In the genomic region with DNA sequence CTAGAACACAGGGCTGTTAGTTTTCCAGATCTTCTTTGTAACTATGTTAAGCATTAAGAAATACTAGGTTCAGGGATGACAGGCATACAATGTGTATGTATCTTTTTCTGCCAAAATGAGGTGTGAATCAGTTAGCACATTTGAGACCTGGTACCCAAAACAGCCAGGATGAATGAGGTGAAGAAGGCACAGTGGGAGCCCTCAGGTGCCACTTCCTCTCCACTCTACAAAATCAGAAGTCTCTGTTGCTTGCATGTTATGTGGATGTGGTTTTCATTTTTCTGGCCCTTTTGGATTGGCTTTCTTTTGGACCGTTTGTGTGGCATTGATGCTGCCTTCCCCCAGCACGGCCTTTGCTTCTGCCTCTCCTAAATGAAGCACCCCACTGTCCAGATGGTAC, we compare ENCODE assay signal across 26 cellular contexts.
"Had no signal": no experiment of that assay in that cellular context is flagged by ENCODE, and none has a peak within 500 bp of the region (broad histone marks: within the 10 kb centered on the region; RNA-seq: fewer than 3 reads in every experiment).

No MANE protein-coding gene starts in this region.

- H3K36me3 ChIP-seq: breast epithelium, MG63, SJCRH30 had no signal

- H3K27ac ChIP-seq: body of pancreas, breast epithelium, SJCRH30, SK-N-MC had no signal

- H3K36me3 Mint-ChIP-seq: activated naive CD8-positive, alpha-beta T cell had no signal

- H3K9me3 ChIP-seq: body of pancreas, breast epithelium, MG63, SJCRH30 had no signal

- H3K27me3 Mint-ChIP-seq: activated CD4-positive, alpha-beta T cell treated with anti-CD3 and anti-CD28 coated beads for 36 hours; activated CD4-positive, alpha-beta T cell treated with anti-CD3 and anti-CD28 coated beads, Interleukin-2, amount 10 ng/mL, durations not matched to agents 7 days and 5 days; activated naive CD8-positive, alpha-beta T cell; activated T-cell treated with anti-CD3 and anti-CD28 coated beads, Interleukin-2, amount 50 U/mL, for 24 hours had no signal

- H3K4me3 Mint-ChIP-seq: activated CD4-positive, alpha-beta T cell treated with anti-CD3 and anti-CD28 coated beads for 36 hours; activated CD4-positive, alpha-beta T cell treated with anti-CD3 and anti-CD28 coated beads, Interleukin-2, amount 10 ng/mL, durations not matched to agents 7 days and 5 days; activated naive CD4-positive, alpha-beta T cell treated with anti-CD3 and anti-CD28 coated beads, Interleukin-2, amount 10 ng/mL, durations not matched to agents 7 days and 5 days; activated naive CD8-positive, alpha-beta T cell; activated T-cell treated with anti-CD3 and anti-CD28 coated beads, Interleukin-2, amount 50 U/mL, for 24 hours; T-helper 1 cell treated with Interleukin-12 subunit alpha and Interleukin-12 subunit beta and Interleukin-4 antibody, amounts not matched to agents 30 μg/mL and 1 μg/mL, for 36 hours; T-helper 2 cell treated with Interferon-gamma antibody and Interleukin-4, amounts not matched to agents 5 μg/mL and 100 μg/mL, for 36 hours had no signal

- H3K4me3 ChIP-seq: body of pancreas, breast epithelium, MG63, SJCRH30, SK-N-MC had no signal

- DNase-seq: activated CD4-positive, alpha-beta T cell treated with anti-CD3 and anti-CD28 coated beads for 36 hours; activated CD4-positive, alpha-beta T cell treated with anti-CD3 and anti-CD28 coated beads, Interleukin-2, amount 10 ng/mL, durations not matched to agents 7 days and 5 days; activated CD4-positive, alpha-beta T cell treated with anti-CD3 and anti-CD28 coated beads, Interleukin-2, amount 50 U/mL, for 48 hours; activated naive CD4-positive, alpha-beta T cell treated with anti-CD3 and anti-CD28 coated beads, Interleukin-2, amount 10 ng/mL, durations not matched to agents 7 days and 5 days; activated T-cell treated with anti-CD3 and anti-CD28 coated beads, Interleukin-2, amount 50 U/mL, for 24 hours; amygdala; body of pancreas; Kasumi-1; KG1; MG63; NCI-H1048; NCI-H1105 treated with DMSO at 0.1 percent for 48 hours; NCI-H1436; NCI-H1694; NCI-H1930; NCI-H2081 treated with DMSO at 0.1 percent for 48 hours; NCI-H345; NCI-H524 treated with DMSO at 0.1 percent for 48 hours; SHP77; SJCRH30 had no signal

- H3K27ac Mint-ChIP-seq: activated CD4-positive, alpha-beta T cell treated with anti-CD3 and anti-CD28 coated beads for 36 hours; activated CD4-positive, alpha-beta T cell treated with anti-CD3 and anti-CD28 coated beads, Interleukin-2, amount 10 ng/mL, durations not matched to agents 7 days and 5 days; activated naive CD4-positive, alpha-beta T cell treated with anti-CD3 and anti-CD28 coated beads, Interleukin-2, amount 10 ng/mL, durations not matched to agents 7 days and 5 days; activated naive CD8-positive, alpha-beta T cell; activated T-cell treated with anti-CD3 and anti-CD28 coated beads, Interleukin-2, amount 50 U/mL, for 24 hours; T-helper 1 cell treated with Interleukin-12 subunit alpha and Interleukin-12 subunit beta and Interleukin-4 antibody, amounts not matched to agents 30 μg/mL and 1 μg/mL, for 36 hours; T-helper 2 cell treated with Interferon-gamma antibody and Interleukin-4, amounts not matched to agents 5 μg/mL and 100 μg/mL, for 36 hours had no signal

- H3K4me1 ChIP-seq: body of pancreas, breast epithelium, SJCRH30 had no signal

- H3K27me3 ChIP-seq: body of pancreas, breast epithelium, MG63, SJCRH30 had no signal

- ATAC-seq: activated CD4-positive, alpha-beta T cell treated with anti-CD3 and anti-CD28 coated beads for 36 hours; body of pancreas; Panc1 had no signal
